Comparison of ENCODE assay signal across 16 cellular contexts in the genomic region with DNA sequence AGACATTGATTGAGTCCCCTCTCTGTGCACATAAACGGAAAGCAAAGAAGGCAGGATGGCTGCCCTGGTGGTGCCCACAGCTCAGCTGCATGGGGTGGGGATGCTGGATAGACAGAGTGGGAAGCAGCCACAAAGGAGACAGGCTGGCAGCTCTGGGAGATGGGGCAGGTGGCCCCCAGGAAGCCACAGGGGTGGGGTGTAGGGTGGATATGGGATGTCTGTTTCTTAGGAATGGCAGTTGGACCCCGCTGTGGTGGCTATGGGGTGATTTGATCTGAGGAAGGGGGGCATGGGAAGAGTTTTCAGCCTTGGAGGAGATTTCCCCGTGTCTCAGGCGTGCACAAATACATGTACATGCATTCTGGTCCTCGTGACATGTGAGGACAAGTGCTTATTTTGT. TPM values are rescaled to one million over a fixed set of nuclear protein-coding genes. Genes with fewer than 3 reads are reported as not detected.
A peak's percentile ranks its signal among the peaks of the same experiment; 100 is the strongest.
DNase-seq lines count a peak whose midpoint lies in the region; ATAC-seq and TF ChIP-seq lines count a peak whose summit lies in the region.
"Had no signal": no experiment of that assay in that cellular context is flagged by ENCODE, and none has a peak within 500 bp of the region (broad histone marks: within the 10 kb centered on the region; RNA-seq: fewer than 3 reads in every experiment).

No MANE protein-coding gene starts in this region.

- H3K27ac ChIP-seq in VCaP: peak overlapping the region; percentile 71

- intact Hi-C loops in activated CD8-positive, alpha-beta T cell treated with anti-CD3 and anti-CD28 coated beads for 36 hours (cut with micrococcal nuclease): no loop called here
- intact Hi-C loops in Calu3 (cut with micrococcal nuclease; ENCODE audit: unreplicated experiment): no loop called here
- intact Hi-C loops in sciatic nerve (cut with DNase I): no loop called here

- no peaks in the 10 kb centered on the region for H3K9me3 Mint-ChIP-seq in activated CD8-positive, alpha-beta T cell treated with anti-CD3 and anti-CD28 coated beads, Interleukin-2, amount 10 ng/mL, durations not matched to agents 7 days and 5 days (ENCODE audit: insufficient read depth)
- H3K9me3 Mint-ChIP-seq in activated CD8-positive, alpha-beta T cell treated with anti-CD3 and anti-CD28 coated beads for 36 hours: no peaks in the 10 kb centered on the region
- H3K9me3 Mint-ChIP-seq in Calu3 (ENCODE audit: low read depth, unreplicated experiment) (no peaks in the 10 kb centered on the region), neural crest cell (no peaks in the 10 kb centered on the region)
- H3K9me3 Mint-ChIP-seq: GM23338 had no signal

- H3K27ac Mint-ChIP-seq in activated CD8-positive, alpha-beta T cell treated with anti-CD3 and anti-CD28 coated beads, Interleukin-2, amount 10 ng/mL, durations not matched to agents 7 days and 5 days: peak overlapping the region; percentile 8
- H3K27ac Mint-ChIP-seq in activated CD8-positive, alpha-beta T cell treated with anti-CD3 and anti-CD28 coated beads for 36 hours: no peak overlapping the region
- peak overlapping the region; percentile 97 for H3K27ac Mint-ChIP-seq in Calu3 (ENCODE audit: unreplicated experiment)
- H3K27ac Mint-ChIP-seq in neural crest cell (ENCODE audit: unreplicated experiment): peak overlapping the region; percentile 90
- H3K27ac Mint-ChIP-seq: GM23338 had no signal

- no peak for ATAC-seq in activated CD8-positive, alpha-beta T cell treated with anti-CD3 and anti-CD28 coated beads, Interleukin-2, amount 10 ng/mL, durations not matched to agents 7 days and 5 days
- no peak for ATAC-seq in activated CD8-positive, alpha-beta T cell treated with anti-CD3 and anti-CD28 coated beads for 36 hours
- no peak for ATAC-seq in sciatic nerve
- ATAC-seq: GM23338 had no signal

- POLR2A ChIA-PET in activated CD8-positive, alpha-beta T cell treated with anti-CD3 and anti-CD28 coated beads, Interleukin-2, amount 10 ng/mL, durations not matched to agents 7 days and 5 days (lab: Charles Lee): no interaction called here
- POLR2A ChIA-PET in activated CD8-positive, alpha-beta T cell treated with anti-CD3 and anti-CD28 coated beads for 36 hours (lab: Charles Lee): interaction anchor here (0.6 to 2.0 kb wide), 3 partner anchors 15 to 47 kb away, joined by 3 to 5 read pairs (median 4); no protein-coding TSS in a partner anchor

- no TSS peak for BruUV-seq in Calu3 (replicated peaks; lab: Mats Ljungman, UMichigan)

- no peaks in the 10 kb centered on the region for H3K27me3 Mint-ChIP-seq in activated CD8-positive, alpha-beta T cell treated with anti-CD3 and anti-CD28 coated beads, Interleukin-2, amount 10 ng/mL, durations not matched to agents 7 days and 5 days (ENCODE audit: low read depth)
- no peaks in the 10 kb centered on the region for H3K27me3 Mint-ChIP-seq in activated CD8-positive, alpha-beta T cell treated with anti-CD3 and anti-CD28 coated beads for 36 hours
- H3K27me3 Mint-ChIP-seq in Calu3 (ENCODE audit: unreplicated experiment) (no peaks in the 10 kb centered on the region), neural crest cell (ENCODE audit: low read depth) (no peaks in the 10 kb centered on the region)
- H3K27me3 Mint-ChIP-seq: CD4-positive, CD25-positive, alpha-beta regulatory T cell had no signal

- no peaks in the 10 kb centered on the region for H3K36me3 Mint-ChIP-seq in activated CD8-positive, alpha-beta T cell treated with anti-CD3 and anti-CD28 coated beads, Interleukin-2, amount 10 ng/mL, durations not matched to agents 7 days and 5 days (ENCODE audit: low read depth)
- no peaks in the 10 kb centered on the region for H3K36me3 Mint-ChIP-seq in activated CD8-positive, alpha-beta T cell treated with anti-CD3 and anti-CD28 coated beads for 36 hours (ENCODE audit: low read depth)
- H3K36me3 Mint-ChIP-seq in Calu3 (ENCODE audit: insufficient read depth, unreplicated experiment): peaks cover 30% of the 10 kb centered on the region
- H3K36me3 Mint-ChIP-seq in neural crest cell (ENCODE audit: low read depth): no peaks in the 10 kb centered on the region
- H3K36me3 Mint-ChIP-seq: CD4-positive, CD25-positive, alpha-beta regulatory T cell had no signal

- no peak for DNase-seq in activated CD8-positive, alpha-beta T cell treated with anti-CD3 and anti-CD28 coated beads, Interleukin-2, amount 10 ng/mL, durations not matched to agents 7 days and 5 days
- DNase-seq in activated CD8-positive, alpha-beta T cell treated with anti-CD3 and anti-CD28 coated beads for 36 hours: no peak
- no peak for DNase-seq in Calu3
- no peak for DNase-seq in neural crest cell (ENCODE audit: low read depth, low spot score)
- DNase-seq in HuH-7.5 (ENCODE audit: low spot score): no peak
- no peak for DNase-seq in sciatic nerve (ENCODE audit: low spot score)
- no peak for DNase-seq in pons (ENCODE audit: low spot score)
- DNase-seq: CD4-positive, CD25-positive, alpha-beta regulatory T cell; NCI-H1092; NCI-H2107; NCI-H226; NCI-H526 treated with DMSO at 0.1 percent for 48 hours; NK-92 treated with Interleukin-12 subunit alpha and Interleukin-12 subunit beta, amount 100 ng/mL, for 24 hours; OCI-M1 had no signal

- H3K4me3 Mint-ChIP-seq in activated CD8-positive, alpha-beta T cell treated with anti-CD3 and anti-CD28 coated beads, Interleukin-2, amount 10 ng/mL, durations not matched to agents 7 days and 5 days: no peak overlapping the region
- no peak overlapping the region for H3K4me3 Mint-ChIP-seq in activated CD8-positive, alpha-beta T cell treated with anti-CD3 and anti-CD28 coated beads for 36 hours
- H3K4me3 Mint-ChIP-seq in Calu3 (ENCODE audit: low read depth, unreplicated experiment) (no peak overlapping the region), neural crest cell (no peak overlapping the region)
- H3K4me3 Mint-ChIP-seq: GM23338 had no signal

- TF ChIP-seq CTCF in activated CD8-positive, alpha-beta T cell treated with anti-CD3 and anti-CD28 coated beads for 36 hours (IDR thresholded peaks at IDR 0.05): no peak
- TF ChIP-seq CTCF in Calu3 (IDR thresholded peaks at IDR 0.05; ENCODE audit: unreplicated experiment): no peak
- no peak for TF ChIP-seq CTCF in VCaP (conservative IDR thresholded peaks at IDR 0.05)
- TF ChIP-seq CTCF in neural crest cell (conservative IDR thresholded peaks at IDR 0.05): no peak

- CTCF ChIA-PET in activated CD8-positive, alpha-beta T cell treated with anti-CD3 and anti-CD28 coated beads, Interleukin-2, amount 10 ng/mL, durations not matched to agents 7 days and 5 days (lab: Charles Lee): interaction anchor here (0.6 to 7.4 kb wide), 3 partner anchors 14 to 56 kb away, joined by 3 to 77 read pairs (median 11); no protein-coding TSS in a partner anchor
- CTCF ChIA-PET in activated CD8-positive, alpha-beta T cell treated with anti-CD3 and anti-CD28 coated beads for 36 hours (lab: Charles Lee): interaction anchor here (1.4 to 25.4 kb wide), 4 partner anchors 11 to 85 kb away, joined by 4 to 1049 read pairs (median 12); no protein-coding TSS in a partner anchor
- CTCF ChIA-PET in Calu3 (lab: Charles Lee): interaction anchor here (0.7 to 3.1 kb wide), 3 partner anchors 28 to 54 kb away, joined by 4 to 13 read pairs (median 8); no protein-coding TSS in a partner anchor

- peaks cover 31% of the 10 kb centered on the region for H3K4me1 Mint-ChIP-seq in activated CD8-positive, alpha-beta T cell treated with anti-CD3 and anti-CD28 coated beads, Interleukin-2, amount 10 ng/mL, durations not matched to agents 7 days and 5 days (ENCODE audit: low read depth)
- peaks cover 42% of the 10 kb centered on the region for H3K4me1 Mint-ChIP-seq in activated CD8-positive, alpha-beta T cell treated with anti-CD3 and anti-CD28 coated beads for 36 hours (ENCODE audit: low read depth)
- H3K4me1 Mint-ChIP-seq in Calu3 (ENCODE audit: low read depth, unreplicated experiment): peaks cover 63% of the 10 kb centered on the region
- peaks cover 23% of the 10 kb centered on the region for H3K4me1 Mint-ChIP-seq in neural crest cell

RNA-seq across cellular contexts. Expression of a gene that starts 50.2 kb away (rescaled TPM):
- 100 to 1,000 TPM; 250 to 259 TPM for total RNA-seq in activated CD8-positive, alpha-beta T cell treated with anti-CD3 and anti-CD28 coated beads, Interleukin-2, amount 10 ng/mL, durations not matched to agents 7 days and 5 days
- 100 to 1,000 TPM; 481 to 484 TPM for total RNA-seq in activated CD8-positive, alpha-beta T cell treated with anti-CD3 and anti-CD28 coated beads for 36 hours
- total RNA-seq in Calu3 (2022) (377 and 410 TPM in 2 replicates), neural crest cell (218 and 234 TPM in 2 replicates), sciatic nerve (69.5 TPM)

RNA-seq across cellular contexts. Expression of a gene that starts 59.5 kb away (rescaled TPM):
- 10 to 100 TPM; 93.4 to 97.8 TPM for total RNA-seq in activated CD8-positive, alpha-beta T cell treated with anti-CD3 and anti-CD28 coated beads, Interleukin-2, amount 10 ng/mL, durations not matched to agents 7 days and 5 days
- 10 to 100 TPM; 47.4 to 50.3 TPM for total RNA-seq in activated CD8-positive, alpha-beta T cell treated with anti-CD3 and anti-CD28 coated beads for 36 hours
- total RNA-seq in Calu3 (2022) (13.6 and 16.8 TPM in 2 replicates), neural crest cell (18.0 and 19.3 TPM in 2 replicates), sciatic nerve (8.5 TPM)
